ENCODE assay signal across 21 cellular contexts in the genomic region with DNA sequence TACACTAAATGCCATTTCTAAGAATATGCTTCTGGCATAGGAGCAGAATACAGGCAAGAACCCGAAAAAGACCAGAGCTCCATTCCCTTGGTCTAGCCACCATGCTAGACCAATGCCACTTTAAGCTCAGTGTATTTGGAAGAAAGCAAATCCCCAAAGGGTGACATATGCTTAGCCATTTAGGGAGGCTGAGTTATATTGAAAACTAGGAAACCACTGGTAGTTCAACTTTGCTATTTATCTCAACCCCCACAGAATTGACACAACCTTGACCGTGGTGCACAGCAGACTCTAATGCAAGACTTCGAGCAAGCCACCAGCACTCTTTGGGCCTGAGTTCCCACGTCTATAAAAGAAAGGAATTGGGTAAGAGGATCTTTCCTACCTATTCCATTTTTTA.
DNase-seq lines count a peak whose midpoint lies in the region; ATAC-seq and TF ChIP-seq lines count a peak whose summit lies in the region.
"Had no signal": no experiment of that assay in that cellular context is flagged by ENCODE, and none has a peak within 500 bp of the region (broad histone marks: within the 10 kb centered on the region; RNA-seq: fewer than 3 reads in every experiment).

No MANE protein-coding gene starts in this region.

- no peak overlapping the region for H3K4me3 ChIP-seq in GM23338
- no peak overlapping the region for H3K4me3 ChIP-seq in thyroid gland (replicated peaks in 1 of 3)
- H3K4me3 ChIP-seq in left lung: no peak overlapping the region
- H3K4me3 ChIP-seq: A549, HAP-1 had no signal

- no peaks in the 10 kb centered on the region for H3K27me3 ChIP-seq in GM23338 (ENCODE audit: insufficient read depth)
- H3K27me3 ChIP-seq in thyroid gland: no peaks in the 10 kb centered on the region
- H3K27me3 ChIP-seq in left lung: no peaks in the 10 kb centered on the region

- H3F3A ChIP-seq in GM23338 (replicated peaks; ENCODE audit: low read depth): no peaks in the 10 kb centered on the region

- peaks cover 10% of the 10 kb centered on the region; the same call in 1 of the 3 replicates for H3K9me3 Mint-ChIP-seq in GM23338
- no peaks in the 10 kb centered on the region for H3K9me3 Mint-ChIP-seq in activated T-helper 17 cell treated with anti-CD3 and anti-CD28 coated beads, Interleukin-2, amount 50 U/mL, for 72 hours
- peaks cover 3% of the 10 kb centered on the region for H3K9me3 Mint-ChIP-seq in stimulated activated effector memory CD8-positive, alpha-beta T cell treated with anti-CD3 and anti-CD28 coated beads, Interleukin-12 subunit alpha, Interleukin-12 subunit beta, amount 100 ng/mL, for 72 hours
- H3K9me3 Mint-ChIP-seq: HFFc6 had no signal

- H4K20me1 ChIP-seq in GM23338 (replicated peaks; ENCODE audit: insufficient read depth): no peaks in the 10 kb centered on the region

- no peak overlapping the region for H3K27ac ChIP-seq in GM23338 (ENCODE audit: low read depth)
- H3K27ac ChIP-seq in thyroid gland: no peak overlapping the region
- H3K27ac ChIP-seq in left lung: no peak overlapping the region
- H3K27ac ChIP-seq: A549 had no signal

- H3K4me3 Mint-ChIP-seq in GM23338: no peak overlapping the region
- no peak overlapping the region for H3K4me3 Mint-ChIP-seq in activated T-helper 17 cell treated with anti-CD3 and anti-CD28 coated beads, Interleukin-2, amount 50 U/mL, for 72 hours
- H3K4me3 Mint-ChIP-seq in stimulated activated effector memory CD8-positive, alpha-beta T cell treated with anti-CD3 and anti-CD28 coated beads, Interleukin-12 subunit alpha, Interleukin-12 subunit beta, amount 100 ng/mL, for 72 hours: no peak overlapping the region
- H3K4me3 Mint-ChIP-seq: CD4-positive, alpha-beta memory T cell; HFFc6 had no signal

- peak overlapping the region; percentile 47; the same call in 1 of the 2 replicates for H2AFZ ChIP-seq in GM23338

- no peaks in the 10 kb centered on the region for H3K4me1 Mint-ChIP-seq in GM23338
- H3K4me1 Mint-ChIP-seq in activated T-helper 17 cell treated with anti-CD3 and anti-CD28 coated beads, Interleukin-2, amount 50 U/mL, for 72 hours: no peaks in the 10 kb centered on the region
- H3K4me1 Mint-ChIP-seq in stimulated activated effector memory CD8-positive, alpha-beta T cell treated with anti-CD3 and anti-CD28 coated beads, Interleukin-12 subunit alpha, Interleukin-12 subunit beta, amount 100 ng/mL, for 72 hours: peaks cover 5% of the 10 kb centered on the region
- H3K4me1 Mint-ChIP-seq: CD4-positive, alpha-beta memory T cell had no signal

- H3K4me1 ChIP-seq in GM23338 (ENCODE audit: insufficient read depth) (no peaks in the 10 kb centered on the region), thyroid gland (peaks cover 0 to 7% of the 10 kb centered on the region in 2 donors), left lung (no peaks in the 10 kb centered on the region)
- H3K4me1 ChIP-seq: HAP-1 had no signal

- TF ChIP-seq CTCF in GM23338 (conservative IDR thresholded peaks at IDR 0.05; ENCODE audit: low read depth in 2 of 2) (no peak), thyroid gland (IDR thresholded peaks at IDR 0.05) (no peak), left lung (IDR thresholded peaks at IDR 0.05) (no peak)

- H3K4me2 ChIP-seq in GM23338: no peak overlapping the region
- H3K4me2 ChIP-seq: A549 had no signal

- WGBS in thyroid gland, 2 donors: 93 to 94% methylated on average over 4 of the region's 4 CpGs

- H3K36me3 Mint-ChIP-seq in GM23338 (ENCODE audit: low read depth): no peaks in the 10 kb centered on the region; the same call in 2 of the 3 replicates
- H3K36me3 Mint-ChIP-seq in activated T-helper 17 cell treated with anti-CD3 and anti-CD28 coated beads, Interleukin-2, amount 50 U/mL, for 72 hours (ENCODE audit: low read depth): no peaks in the 10 kb centered on the region
- no peaks in the 10 kb centered on the region for H3K36me3 Mint-ChIP-seq in stimulated activated effector memory CD8-positive, alpha-beta T cell treated with anti-CD3 and anti-CD28 coated beads, Interleukin-12 subunit alpha, Interleukin-12 subunit beta, amount 100 ng/mL, for 72 hours
- H3K36me3 Mint-ChIP-seq: CD4-positive, alpha-beta memory T cell had no signal

- H3K27ac Mint-ChIP-seq in GM23338: no peak overlapping the region
- no peak overlapping the region for H3K27ac Mint-ChIP-seq in activated T-helper 17 cell treated with anti-CD3 and anti-CD28 coated beads, Interleukin-2, amount 50 U/mL, for 72 hours
- H3K27ac Mint-ChIP-seq in stimulated activated effector memory CD8-positive, alpha-beta T cell treated with anti-CD3 and anti-CD28 coated beads, Interleukin-12 subunit alpha, Interleukin-12 subunit beta, amount 100 ng/mL, for 72 hours: peak overlapping the region; percentile 52
- H3K27ac Mint-ChIP-seq: CD4-positive, alpha-beta memory T cell; HFFc6 had no signal

- H3K27me3 Mint-ChIP-seq in GM23338 (ENCODE audit: insufficient read depth, low read depth, poor library complexity): peaks cover 6% of the 10 kb centered on the region
- peaks cover 7% of the 10 kb centered on the region for H3K27me3 Mint-ChIP-seq in activated T-helper 17 cell treated with anti-CD3 and anti-CD28 coated beads, Interleukin-2, amount 50 U/mL, for 72 hours

- H3K79me2 ChIP-seq in GM23338 (replicated peaks; ENCODE audit: insufficient read depth): no peaks in the 10 kb centered on the region

- no peak for DNase-seq in GM23338 (ENCODE audit: low spot score)
- DNase-seq in stimulated activated effector memory CD8-positive, alpha-beta T cell treated with anti-CD3 and anti-CD28 coated beads, Interleukin-12 subunit alpha, Interleukin-12 subunit beta, amount 100 ng/mL, for 72 hours (ENCODE audit: low spot score in 2 of 2): no peak
- DNase-seq in thyroid gland: no peak
- DNase-seq in left lung: no peak
- DNase-seq in NCI-H1048 (lab: John Stamatoyannopoulos, UW): no peak
- DNase-seq: 8988T; ACHN; AML-193; C1 segment of cervical spinal cord; Calu3; CD4-positive, alpha-beta memory T cell; COR-L47; DMS53; DMS79 treated with DMSO at 0.1 percent for 48 hours; GF-D8; GOT3; HFFc6 had no signal

- H3K36me3 ChIP-seq in GM23338 (ENCODE audit: insufficient read depth): no peaks in the 10 kb centered on the region
- no peaks in the 10 kb centered on the region for H3K36me3 ChIP-seq in thyroid gland
- no peaks in the 10 kb centered on the region for H3K36me3 ChIP-seq in left lung
- H3K36me3 ChIP-seq: HAP-1 had no signal

- H3K9me3 ChIP-seq in thyroid gland (no peaks in the 10 kb centered on the region), left lung (no peaks in the 10 kb centered on the region)
- H3K9me3 ChIP-seq: HAP-1 had no signal

- intact Hi-C loops in thyroid gland (cut with DNase I): no loop called here
- intact Hi-C loops in left lung (cut with DNase I): no loop called here

- no peaks in the 10 kb centered on the region for H3K9me2 ChIP-seq in GM23338 (ENCODE audit: insufficient read depth)

- no peak for TF ChIP-seq POLR2A in thyroid gland (IDR thresholded peaks at IDR 0.05)

- ATAC-seq in GM23338 (no peak), HG02884 (IDR thresholded peaks at IDR 0.05; ENCODE audit: unreplicated experiment) (peak; percentile 48), left lung (no peak)
- ATAC-seq in activated T-helper 17 cell treated with anti-CD3 and anti-CD28 coated beads, Interleukin-2, amount 50 U/mL, for 72 hours (replicated peaks): peak; percentile 49
- ATAC-seq in stimulated activated effector memory CD8-positive, alpha-beta T cell treated with anti-CD3 and anti-CD28 coated beads, Interleukin-12 subunit alpha, Interleukin-12 subunit beta, amount 100 ng/mL, for 72 hours: peak; percentile 70
- ATAC-seq: A549 had no signal

TF ChIP-seq in GM23338, 12 proteins besides CTCF, POLR2A, EP300 and RAD21:
- no peak for TF ChIP-seq JUNB (IDR thresholded peaks at IDR 0.05; ENCODE audit: unreplicated experiment)
- no peak for TF ChIP-seq EZH2 (IDR thresholded peaks at IDR 0.05; ENCODE audit: low read depth, unreplicated experiment)
- no peak for TF ChIP-seq CREB1 (CRISPR knock-in tag; IDR thresholded peaks at IDR 0.05; ENCODE audit: low read depth)
TF ChIP-seq in GM23338: peak in this region for 0.

Comparison
In these comparisons a context has a peak if more than half of its experiments do, and no peak if none do; other contexts are left out.
1. ATAC-seq: peak in HG02884 (single experiment), activated T-helper 17 cell treated with anti-CD3 and anti-CD28 coated beads, Interleukin-2, amount 50 U/mL, for 72 hours (single experiment) and stimulated activated effector memory CD8-positive, alpha-beta T cell treated with anti-CD3 and anti-CD28 coated beads, Interleukin-12 subunit alpha, Interleukin-12 subunit beta, amount 100 ng/mL, for 72 hours (single experiment); none in GM23338 (single experiment) and left lung (single experiment).